In the genomic region with DNA sequence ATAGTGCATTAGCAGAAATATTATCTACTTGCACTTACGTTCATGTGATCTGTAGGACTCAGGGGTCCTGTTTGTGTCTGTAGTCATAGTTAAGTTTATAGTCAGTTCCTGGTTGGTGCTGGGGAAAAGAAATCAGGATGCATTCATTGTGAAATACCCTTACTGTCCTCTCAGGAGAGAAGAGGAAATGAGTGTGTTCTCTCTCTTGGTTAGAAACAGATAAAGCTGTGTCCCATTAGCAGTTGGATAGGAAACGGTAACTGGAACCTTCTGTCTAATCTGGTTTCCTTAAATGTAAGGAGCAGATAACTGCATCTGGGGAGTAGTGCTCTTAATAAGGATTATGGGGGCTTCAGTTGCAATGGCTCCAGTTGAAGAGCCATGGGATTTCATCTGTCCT, we compare ENCODE assay signal across 9 cellular contexts. TPM values are rescaled to one million over a fixed set of nuclear protein-coding genes. Genes with fewer than 3 reads are reported as not detected.
DNase-seq lines count a peak whose midpoint lies in the region; ATAC-seq and TF ChIP-seq lines count a peak whose summit lies in the region.
"Had no signal": no experiment of that assay in that cellular context is flagged by ENCODE, and none has a peak within 500 bp of the region (broad histone marks: within the 10 kb centered on the region; RNA-seq: fewer than 3 reads in every experiment).

No MANE protein-coding gene starts in this region.

- 66 to 76% (median 75%) methylated on average over 2 of the region's 2 CpGs for WGBS in ovary, 3 donors

- TF ChIP-seq POLR2A in ovary (IDR thresholded peaks at IDR 0.05), result no peak

- TF ChIP-seq CTCF in nephron (IDR thresholded peaks at IDR 0.05; ENCODE audit: unreplicated experiment in 3 of 3) (no peak), ovary (IDR thresholded peaks at IDR 0.05) (no peak)

- peak overlapping the region; percentile 14 to 64 (median 50) for H3K27ac Mint-ChIP-seq in nephron
- H3K27ac Mint-ChIP-seq: IgD-negative memory B cell had no signal

- no peak for TF ChIP-seq EP300 in ovary (IDR thresholded peaks at IDR 0.05)

- no peak for ATAC-seq in HG03175 (IDR thresholded peaks at IDR 0.05; ENCODE audit: unreplicated experiment)

- no peaks in the 10 kb centered on the region for H3K27me3 ChIP-seq in ovary

- peaks cover 28% of the 10 kb centered on the region for H3K4me1 Mint-ChIP-seq in nephron

- DNase-seq in GM04504 (ENCODE audit: low read depth) (peak; percentile 44), NCI-H524 (lab: John Stamatoyannopoulos, UW) (peak; percentile 61 to 89), dermis blood vessel endothelial cell (peak; percentile 88), HEK293T (ENCODE audit: extremely low spot score) (no peak), hippocampal formation (lab: John Stamatoyannopoulos, UW) (no peak), ovary (no peak)

- no peaks in the 10 kb centered on the region for H3K9me3 ChIP-seq in ovary

- no peak overlapping the region for H3K4me3 ChIP-seq in ovary

- no peaks in the 10 kb centered on the region for H3K9me3 Mint-ChIP-seq in nephron
- H3K9me3 Mint-ChIP-seq: IgD-negative memory B cell had no signal

- peaks cover 8% of the 10 kb centered on the region for H3K36me3 Mint-ChIP-seq in nephron (ENCODE audit: low read depth)

- H3K27ac ChIP-seq in ovary, result no peak overlapping the region

- CTCF ChIA-PET in HEK293T (lab: Yijun Ruan, JAX), result interaction anchor here (0.9 kb wide), 1 partner anchor 9 kb away, joined by 4 read pairs; a partner anchor contains a TSS

- no peaks in the 10 kb centered on the region for H3K27me3 Mint-ChIP-seq in nephron (ENCODE audit: low read depth)
- H3K27me3 Mint-ChIP-seq: IgD-negative memory B cell had no signal

- H3K4me1 ChIP-seq in ovary (ENCODE audit: insufficient read depth), result peaks cover 4% of the 10 kb centered on the region

- no peak overlapping the region for H3K4me3 Mint-ChIP-seq in nephron
- H3K4me3 Mint-ChIP-seq: IgD-negative memory B cell had no signal

- intact Hi-C loops in ovary (cut with DNase I), result no loop called here

- H3K36me3 ChIP-seq in ovary, result no peaks in the 10 kb centered on the region

- POLR2A ChIA-PET in HEK293T (lab: Yijun Ruan, JAX), result interaction anchor here (2.6 kb wide), 1 partner anchor 9 kb away, joined by 10 read pairs; a partner anchor contains a TSS

TF ChIP-seq in HEK293T, 16 proteins besides CTCF, POLR2A, EP300 and RAD21:
- TF ChIP-seq ARNT (IDR thresholded peaks at IDR 0.05) (no peak), FOXK2 (IDR thresholded peaks at IDR 0.05) (no peak), ZNF384 (IDR thresholded peaks at IDR 0.05) (no peak)
TF ChIP-seq in HEK293T: peak in this region for 0.

RNA-seq across cellular contexts. Expression of a gene that starts 8.9 kb away (rescaled TPM):
- total RNA-seq in dermis blood vessel endothelial cell (38.2 and 48.2 TPM in 2 replicates), ovary (10 to 100 TPM; 29.1 to 45.9 (median 32.3) TPM)
- 10 to 100 TPM; 19.8 to 27.0 TPM for polyA plus RNA-seq in ovary

RNA-seq across cellular contexts. Expression of a gene that starts 9.6 kb away (rescaled TPM):
- total RNA-seq in dermis blood vessel endothelial cell, result 87.3 and 143 TPM in 2 replicates
- total RNA-seq in ovary, result 10 to 100 TPM; 30.7 to 66.4 (median 54.2) TPM
- 10 to 100 TPM; 16.4 to 25.6 TPM for polyA plus RNA-seq in ovary

Comparison
In these comparisons a context has a peak if more than half of its experiments do, and no peak if none do; other contexts are left out.
1. DNase-seq: peak in GM04504 (single experiment), NCI-H524 (2 of 2) and dermis blood vessel endothelial cell (single experiment); none in HEK293T (single experiment), hippocampal formation (0 of 2) and ovary (0 of 5).